In the genomic region with DNA sequence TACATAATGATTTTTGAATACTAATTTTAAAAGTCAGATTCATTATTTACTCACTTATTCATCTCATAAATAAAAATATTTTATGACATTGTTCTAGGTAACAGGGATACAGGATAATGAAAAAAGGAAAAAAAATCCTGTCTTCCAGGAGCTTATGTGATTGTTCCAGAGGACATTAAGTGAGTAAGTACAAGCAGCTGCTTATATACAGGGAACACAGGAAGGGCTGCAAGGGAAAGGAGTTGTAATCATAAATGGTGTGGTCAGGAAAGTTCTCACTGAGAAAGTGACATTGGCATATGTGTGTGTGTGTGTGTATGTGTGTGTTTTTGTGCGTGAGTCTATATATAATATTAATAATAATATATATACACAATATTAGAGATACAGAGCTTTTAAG, we compare ENCODE assay signal across 7 cellular contexts.
"Had no signal": no experiment of that assay in that cellular context is flagged by ENCODE, and none has a peak within 500 bp of the region (broad histone marks: within the 10 kb centered on the region; RNA-seq: fewer than 3 reads in every experiment).

No MANE protein-coding gene starts in this region.

- DNase-seq: GM23248, GOT3, H7, HFFc6, IMR-90 had no signal

- ATAC-seq: HCT116, K562 had no signal
